ENCODE assay signal across 20 cellular contexts in genomic region chr3:122857019-122857418, GRCh38.
DNase-seq lines count a peak whose midpoint lies in the region; ATAC-seq, FAIRE-seq and TF ChIP-seq lines count a peak whose summit lies in the region.
"Had no signal": no experiment of that assay in that cellular context is flagged by ENCODE, and none has a peak within 500 bp of the region (broad histone marks: within the 10 kb centered on the region; RNA-seq: fewer than 3 reads in every experiment).

No MANE protein-coding gene starts in this region.

- ATAC-seq in GM19328 (IDR thresholded peaks at IDR 0.05; ENCODE audit: unreplicated experiment) (no peak), GM19463 (IDR thresholded peaks at IDR 0.05; ENCODE audit: unreplicated experiment) (no peak)
- ATAC-seq: body of pancreas, left ventricle myocardium superior had no signal

- H3K4me1 Mint-ChIP-seq in astrocyte (ENCODE audit: low read depth, unreplicated experiment): no peaks in the 10 kb centered on the region
- H3K4me1 Mint-ChIP-seq: naive B cell had no signal

- no peak overlapping the region for H3K9ac ChIP-seq in GM23248
- H3K9ac ChIP-seq in astrocyte (ENCODE audit: low read length): no peak overlapping the region

- H4K20me1 ChIP-seq in GM23248 (ENCODE audit: insufficient read depth) (no peaks in the 10 kb centered on the region), astrocyte (ENCODE audit: insufficient read depth, low read length) (no peaks in the 10 kb centered on the region)

- no peaks in the 10 kb centered on the region for H3K36me3 Mint-ChIP-seq in astrocyte (ENCODE audit: low read depth, unreplicated experiment)

- H3K9me3 ChIP-seq in GM23248 (ENCODE audit: low read depth): no peaks in the 10 kb centered on the region
- H3K9me3 ChIP-seq in astrocyte (ENCODE audit: insufficient read depth, low read depth, low read length): no peaks in the 10 kb centered on the region
- H3K9me3 ChIP-seq: body of pancreas, upper lobe of left lung had no signal

- H3K9me3 Mint-ChIP-seq in astrocyte (ENCODE audit: unreplicated experiment): no peaks in the 10 kb centered on the region
- H3K9me3 Mint-ChIP-seq: activated CD4-positive, alpha-beta T cell treated with anti-CD3 and anti-CD28 coated beads, Interleukin-2, amount 10 ng/mL, durations not matched to agents 24 days and 14 days; naive B cell had no signal

- H3K4me3 ChIP-seq in GM23248 (no peak overlapping the region), astrocyte (ENCODE audit: insufficient read depth, low read depth, low read length) (no peak overlapping the region)
- H3K4me3 ChIP-seq: body of pancreas, upper lobe of left lung had no signal

- DNase-seq in AG20443 (ENCODE audit: low spot score): peak; percentile 66
- DNase-seq in GM23248: peak; percentile 80
- DNase-seq in astrocyte (ENCODE audit: low read depth): peak; percentile 7
- DNase-seq in iris pigment epithelial cell (ENCODE audit: low read depth): peak; percentile 79
- no peak for DNase-seq in C1 segment of cervical spinal cord (lab: John Stamatoyannopoulos, UW)
- no peak for DNase-seq in iPS-NIHi7 (ENCODE audit: extremely low spot score)
- DNase-seq: activated CD4-positive, alpha-beta T cell treated with anti-CD3 and anti-CD28 coated beads, Interleukin-2, amount 10 ng/mL, durations not matched to agents 24 days and 14 days; body of pancreas; hypothalamus; left ventricle myocardium superior; naive B cell; NCI-H1694; NCI-H510A; stimulated activated CD4-positive, alpha-beta T cell treated with anti-CD3 and anti-CD28 coated beads, Interleukin-4, amount 100 ng/mL, for 1 hour; upper lobe of left lung had no signal

- no peak overlapping the region for H3K27ac Mint-ChIP-seq in astrocyte (ENCODE audit: unreplicated experiment)
- H3K27ac Mint-ChIP-seq: activated CD4-positive, alpha-beta T cell treated with anti-CD3 and anti-CD28 coated beads, Interleukin-2, amount 10 ng/mL, durations not matched to agents 24 days and 14 days had no signal

- H3K79me2 ChIP-seq in GM23248 (ENCODE audit: insufficient read depth) (no peaks in the 10 kb centered on the region), astrocyte (ENCODE audit: insufficient read depth, low read length) (no peaks in the 10 kb centered on the region)

- peaks cover 5% of the 10 kb centered on the region; the same call in 1 of the 2 replicates for H3F3A ChIP-seq in GM23248 (ENCODE audit: insufficient read depth)

- H3K4me2 ChIP-seq in GM23248 (ENCODE audit: unreplicated experiment) (no peak overlapping the region), astrocyte (ENCODE audit: low read length) (no peak overlapping the region)

- WGBS in GM23248 (ENCODE audit: low coverage in 1 of 2, low lambda C conversion rate in 2 of 2, missing lambda C conversion rate in 2 of 2), 2 experiments: 0 to 25% methylated on average over 1 of the region's 1 CpG

- in situ Hi-C loops in GM23248 (cut with MboI): no loop called here

- H3K4me1 ChIP-seq in GM23248 (ENCODE audit: insufficient read depth) (peaks cover 11% of the 10 kb centered on the region), astrocyte (ENCODE audit: insufficient read depth, low read length) (no peaks in the 10 kb centered on the region)
- H3K4me1 ChIP-seq: upper lobe of left lung had no signal

- H3K36me3 ChIP-seq in GM23248 (ENCODE audit: low read depth): no peaks in the 10 kb centered on the region
- no peaks in the 10 kb centered on the region for H3K36me3 ChIP-seq in astrocyte (ENCODE audit: insufficient read depth, low read length)

- no peak for FAIRE-seq in astrocyte (lab: Jason Lieb, UNC)
- FAIRE-seq: GM18507, H1 had no signal

- H2AFZ ChIP-seq in GM23248 (no peak overlapping the region), astrocyte (ENCODE audit: low read depth, low read length) (no peak overlapping the region)

- H3K27me3 ChIP-seq in GM23248 (replicated peaks; ENCODE audit: insufficient read depth) (no peaks in the 10 kb centered on the region), astrocyte (ENCODE audit: insufficient read depth, low read length) (no peaks in the 10 kb centered on the region)
- H3K27me3 ChIP-seq: body of pancreas, upper lobe of left lung had no signal

- no peaks in the 10 kb centered on the region for H3K9me2 ChIP-seq in GM23248 (ENCODE audit: insufficient read depth)

- no peaks in the 10 kb centered on the region for H3K27me3 Mint-ChIP-seq in astrocyte (ENCODE audit: low read depth, unreplicated experiment)
- H3K27me3 Mint-ChIP-seq: activated CD4-positive, alpha-beta T cell treated with anti-CD3 and anti-CD28 coated beads, Interleukin-2, amount 10 ng/mL, durations not matched to agents 24 days and 14 days; naive B cell had no signal

- no peak for TF ChIP-seq CTCF in astrocyte (IDR thresholded peaks at IDR 0.05; ENCODE audit: insufficient read depth, low read depth, low read length)

- H3K4me3 Mint-ChIP-seq in astrocyte (ENCODE audit: unreplicated experiment): no peak overlapping the region
- H3K4me3 Mint-ChIP-seq: activated CD4-positive, alpha-beta T cell treated with anti-CD3 and anti-CD28 coated beads, Interleukin-2, amount 10 ng/mL, durations not matched to agents 24 days and 14 days; naive B cell had no signal

- H3K27ac ChIP-seq in GM23248 (0 out of 2 replicates have a peak overlapping the region, but pooled peaks have one; percentile 16), astrocyte (ENCODE audit: low read depth, low read length) (no peak overlapping the region)
- H3K27ac ChIP-seq: body of pancreas, C4-2B had no signal

Comparison
In these comparisons a context has a peak if more than half of its experiments do, and no peak if none do; other contexts are left out.
1. DNase-seq: peak in AG20443 (single experiment), GM23248 (single experiment), astrocyte (single experiment) and iris pigment epithelial cell (single experiment); none in C1 segment of cervical spinal cord (0 of 14) and iPS-NIHi7 (single experiment).